20 cellular contexts compared by ENCODE assay signal in the genomic region with DNA sequence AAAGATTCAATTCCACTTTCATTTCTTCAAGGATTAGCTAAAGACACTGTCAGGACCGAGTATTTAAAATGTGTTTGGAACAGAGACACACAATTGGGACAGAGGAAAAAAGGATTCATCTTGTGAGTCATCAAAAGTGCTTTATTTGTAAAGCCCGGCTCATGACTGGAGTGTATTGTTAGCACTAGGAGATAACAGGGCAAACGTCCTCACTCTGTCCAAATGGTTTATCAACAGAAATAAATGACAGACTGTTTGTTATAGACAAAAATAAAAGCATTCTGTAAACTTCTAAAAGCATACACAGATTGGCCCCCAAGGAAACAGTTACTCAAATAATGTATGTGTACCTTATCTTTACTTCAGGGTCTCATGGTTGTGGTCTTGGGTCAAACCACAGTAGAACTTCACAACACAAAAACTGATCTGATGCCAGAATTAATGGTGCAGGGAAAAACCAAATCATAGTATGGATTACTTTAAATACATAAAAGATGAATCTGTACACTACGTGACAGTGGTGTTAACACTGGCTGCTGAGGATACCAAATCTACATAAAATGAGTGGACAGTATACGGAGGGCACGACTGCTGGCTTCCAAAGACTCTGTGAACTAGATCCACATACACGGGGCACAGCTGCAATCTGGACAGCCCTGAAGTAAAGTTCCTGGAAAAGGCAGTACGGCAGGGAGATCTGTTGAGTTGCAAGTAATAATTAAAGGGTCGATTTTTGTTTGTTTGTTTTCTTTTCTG.
DNase-seq lines count a peak whose midpoint lies in the region; ATAC-seq and TF ChIP-seq lines count a peak whose summit lies in the region.
"Had no signal": no experiment of that assay in that cellular context is flagged by ENCODE, and none has a peak within 500 bp of the region (broad histone marks: within the 10 kb centered on the region; RNA-seq: fewer than 3 reads in every experiment).

No MANE protein-coding gene starts in this region.

- peaks cover 12% of the 10 kb centered on the region for H3K36me3 ChIP-seq in osteoblast (ENCODE audit: insufficient read depth, low read length)

- no peaks in the 10 kb centered on the region for H3K27me3 ChIP-seq in osteoblast (ENCODE audit: insufficient read depth, low read length)
- H3K27me3 ChIP-seq: sigmoid colon, tibial artery had no signal

- ATAC-seq in activated T-cell treated with anti-CD3 and anti-CD28 coated beads, Interleukin-2, amount 50 U/mL, for 72 hours (replicated peaks in 1 of 2) = no peak
- ATAC-seq in T-helper 17 cell = no peak

- H3K27ac Mint-ChIP-seq in activated T-cell treated with anti-CD3 and anti-CD28 coated beads, Interleukin-2, amount 50 U/mL, for 72 hours = peak overlapping the region; percentile 57
- no peak overlapping the region for H3K27ac Mint-ChIP-seq in activated T-cell treated with anti-CD3 and anti-CD28 coated beads, Interleukin-2, amount 50 U/mL, for 24 hours
- H3K27ac Mint-ChIP-seq in T-helper 17 cell = peak overlapping the region; percentile 22
- H3K27ac Mint-ChIP-seq: activated naive CD4-positive, alpha-beta T cell treated with anti-CD3 and anti-CD28 coated beads for 36 hours had no signal

- H3K79me2 ChIP-seq in osteoblast (ENCODE audit: insufficient read depth, low read length) = no peaks in the 10 kb centered on the region

- H3K9me3 ChIP-seq in T-helper 17 cell (ENCODE audit: control insufficient read depth, low read length, poor library complexity, severe bottlenecking) (no peaks in the 10 kb centered on the region), osteoblast (ENCODE audit: low read depth, low read length) (no peaks in the 10 kb centered on the region)
- H3K9me3 ChIP-seq: sigmoid colon had no signal

- no peaks in the 10 kb centered on the region for H3K4me1 Mint-ChIP-seq in activated T-cell treated with anti-CD3 and anti-CD28 coated beads, Interleukin-2, amount 50 U/mL, for 72 hours (ENCODE audit: low read depth)
- peaks cover 2% of the 10 kb centered on the region for H3K4me1 Mint-ChIP-seq in activated T-cell treated with anti-CD3 and anti-CD28 coated beads, Interleukin-2, amount 50 U/mL, for 24 hours (ENCODE audit: low read depth)
- peaks cover 4% of the 10 kb centered on the region for H3K4me1 Mint-ChIP-seq in T-helper 17 cell

- H3K4me3 ChIP-seq in fibroblast of mammary gland (ENCODE audit: control insufficient read depth, low read depth, low read length) (no peak overlapping the region), osteoblast (ENCODE audit: insufficient read depth, low read length) (no peak overlapping the region)
- H3K4me3 ChIP-seq: sigmoid colon, tibial artery had no signal

- H3K4me1 ChIP-seq in osteoblast (ENCODE audit: insufficient read depth, low read length) = no peaks in the 10 kb centered on the region
- H3K4me1 ChIP-seq: sigmoid colon, tibial artery had no signal

- peaks cover 7 to 34% of the 10 kb centered on the region in 2 donors for H3K36me3 Mint-ChIP-seq in activated T-cell treated with anti-CD3 and anti-CD28 coated beads, Interleukin-2, amount 50 U/mL, for 72 hours (ENCODE audit: insufficient read depth in 2 of 2)
- peaks cover 74% of the 10 kb centered on the region for H3K36me3 Mint-ChIP-seq in activated T-cell treated with anti-CD3 and anti-CD28 coated beads, Interleukin-2, amount 50 U/mL, for 24 hours (ENCODE audit: low read depth)
- peaks cover 11% of the 10 kb centered on the region for H3K36me3 Mint-ChIP-seq in T-helper 17 cell (ENCODE audit: low read depth)

- H3K9me3 Mint-ChIP-seq in activated T-cell treated with anti-CD3 and anti-CD28 coated beads, Interleukin-2, amount 50 U/mL, for 72 hours = no peaks in the 10 kb centered on the region
- peaks cover 7% of the 10 kb centered on the region for H3K9me3 Mint-ChIP-seq in activated T-cell treated with anti-CD3 and anti-CD28 coated beads, Interleukin-2, amount 50 U/mL, for 24 hours
- H3K9me3 Mint-ChIP-seq: central memory CD8-positive, alpha-beta T cell had no signal

- TF ChIP-seq CTCF in fibroblast of mammary gland (conservative IDR thresholded peaks at IDR 0.05; ENCODE audit: control insufficient read depth, insufficient read depth, low read depth, low read length) (no peak), osteoblast (IDR thresholded peaks at IDR 0.05; ENCODE audit: extremely low read depth, low read depth, low read length) (no peak)

- H4K20me1 ChIP-seq in osteoblast (ENCODE audit: insufficient read depth, low read length) = no peaks in the 10 kb centered on the region

- H3K27me3 Mint-ChIP-seq in activated T-cell treated with anti-CD3 and anti-CD28 coated beads, Interleukin-2, amount 50 U/mL, for 72 hours (ENCODE audit: low read depth) = no peaks in the 10 kb centered on the region
- no peaks in the 10 kb centered on the region for H3K27me3 Mint-ChIP-seq in activated T-cell treated with anti-CD3 and anti-CD28 coated beads, Interleukin-2, amount 50 U/mL, for 24 hours
- H3K27me3 Mint-ChIP-seq in T-helper 17 cell = no peaks in the 10 kb centered on the region
- H3K27me3 Mint-ChIP-seq: central memory CD8-positive, alpha-beta T cell had no signal

- no peak for DNase-seq in activated T-cell treated with anti-CD3 and anti-CD28 coated beads, Interleukin-2, amount 50 U/mL, for 72 hours
- no peak for DNase-seq in activated T-cell treated with anti-CD3 and anti-CD28 coated beads, Interleukin-2, amount 50 U/mL, for 24 hours
- no peak for DNase-seq in T-helper 17 cell
- peak; percentile 28 for DNase-seq in fibroblast of mammary gland (ENCODE audit: low read depth)
- peak; percentile 55 for DNase-seq in osteoblast (ENCODE audit: insufficient read length, low spot score, missing footprints)
- DNase-seq in NAMALWA (ENCODE audit: low spot score) = no peak
- DNase-seq in NCI-H1436 treated with DMSO at 0.1 percent for 48 hours (lab: John Stamatoyannopoulos, UW) = no peak
- DNase-seq in NCI-H446 (lab: John Stamatoyannopoulos, UW) = no peak
- DNase-seq: 8988T; activated CD4-positive, CD25-positive, alpha-beta regulatory T cell treated with anti-CD3 and anti-CD28 coated beads, Interleukin-2, amount 50 U/mL, for 72 hours; activated CD8-positive, alpha-beta memory T cell treated with anti-CD3 and anti-CD28 coated beads, Interleukin-2, amount 50 U/mL, for 4 hours; activated naive CD4-positive, alpha-beta T cell treated with anti-CD3 and anti-CD28 coated beads for 36 hours; DND-41; GOT3; sigmoid colon; stimulated activated CD4-positive, alpha-beta T cell treated with anti-CD3 and anti-CD28 coated beads, Interleukin-4, amount 100 ng/mL, for 1 hour; stimulated activated CD8-positive, alpha-beta memory T cell treated with anti-CD3 and anti-CD28 coated beads, Interleukin-4, amount 100 ng/mL, for 48 hours; tibial artery had no signal

- H3K4me2 ChIP-seq in osteoblast (ENCODE audit: insufficient read depth, low read length) = no peak overlapping the region

- no peak overlapping the region for H2AFZ ChIP-seq in osteoblast (ENCODE audit: low read length)

- no peak overlapping the region for H3K4me3 Mint-ChIP-seq in activated T-cell treated with anti-CD3 and anti-CD28 coated beads, Interleukin-2, amount 50 U/mL, for 72 hours
- H3K4me3 Mint-ChIP-seq in activated T-cell treated with anti-CD3 and anti-CD28 coated beads, Interleukin-2, amount 50 U/mL, for 24 hours = no peak overlapping the region
- no peak overlapping the region for H3K4me3 Mint-ChIP-seq in T-helper 17 cell
- H3K4me3 Mint-ChIP-seq: activated naive CD4-positive, alpha-beta T cell treated with anti-CD3 and anti-CD28 coated beads for 36 hours; central memory CD8-positive, alpha-beta T cell had no signal

- H3K27ac ChIP-seq in osteoblast (ENCODE audit: low read depth, low read length) = no peak overlapping the region
- H3K27ac ChIP-seq: C4-2B, sigmoid colon, tibial artery had no signal

Comparison
In these comparisons a context has a peak if more than half of its experiments do, and no peak if none do; other contexts are left out.
1. DNase-seq: peak in fibroblast of mammary gland (single experiment) and osteoblast (single experiment); none in activated T-cell treated with anti-CD3 and anti-CD28 coated beads, Interleukin-2, amount 50 U/mL, for 72 hours (0 of 2), activated T-cell treated with anti-CD3 and anti-CD28 coated beads, Interleukin-2, amount 50 U/mL, for 24 hours (single experiment), T-helper 17 cell (0 of 3), NAMALWA (single experiment), NCI-H1436 treated with DMSO at 0.1 percent for 48 hours (single experiment) and NCI-H446 (0 of 2).